8 cellular contexts compared by ENCODE assay signal in genomic region chr4:139229534-139230039, GRCh38. TPM values are rescaled to one million over a fixed set of nuclear protein-coding genes. Genes with fewer than 3 reads are reported as not detected.
A peak's percentile ranks its signal among the peaks of the same experiment; 100 is the strongest.
DNase-seq lines count a peak whose midpoint lies in the region; ATAC-seq, FAIRE-seq and TF ChIP-seq lines count a peak whose summit lies in the region.

No MANE protein-coding gene starts in this region.

- WGBS in pancreas, 2 donors = 29 to 30% methylated on average over 3 of the region's 3 CpGs
- 27 to 32% methylated on average over 3 of the region's 3 CpGs for WGBS in lower leg skin, 2 donors

- no peak overlapping the region for H3K4me3 ChIP-seq in pancreas
- no peak overlapping the region for H3K4me3 ChIP-seq in lower leg skin (ENCODE audit: low read depth, poor library complexity, severe bottlenecking)

- no peaks in the 10 kb centered on the region for H3K4me1 ChIP-seq in pancreas

- ATAC-seq in GM18519 (IDR thresholded peaks at IDR 0.05; ENCODE audit: low FRiP score, unreplicated experiment) (peak; percentile 76), pancreas (peak; percentile 58 to 89 (median 86)), HG02970 (IDR thresholded peaks at IDR 0.05; ENCODE audit: low FRiP score, unreplicated experiment) (no peak)

- TF ChIP-seq CTCF in pancreas (IDR thresholded peaks at IDR 0.05) = peak; percentile 32 to 73 (median 58)
- TF ChIP-seq CTCF in lower leg skin (IDR thresholded peaks at IDR 0.05) = no peak

- no peaks in the 10 kb centered on the region for H3K36me3 ChIP-seq in pancreas

- no peaks in the 10 kb centered on the region for H3K27me3 ChIP-seq in pancreas

- FAIRE-seq in pancreas (lab: Jason Lieb, UNC) = peak; percentile 97

- H3K9me3 ChIP-seq in pancreas = no peaks in the 10 kb centered on the region

- intact Hi-C loops in pancreas (cut with DNase I) = no loop called here
- intact Hi-C loops in lower leg skin (cut with DNase I; ENCODE audit: low total_unique reads) = loop anchor here (5.0 kb wide), 1 partner anchor 68 kb away; no protein-coding TSS in a partner anchor

- no peak for TF ChIP-seq POLR2A in lower leg skin (IDR thresholded peaks at IDR 0.05)

- DNase-seq in COLO829 (ENCODE audit: low spot score) = peak; percentile 66
- DNase-seq in KG1 (lab: John Stamatoyannopoulos, UW) = peak; percentile 22
- DNase-seq in T1000 (lab: John Stamatoyannopoulos, UW) = peak; percentile 1
- DNase-seq in fibroblast of the conjunctiva (ENCODE audit: low read depth) = peak; percentile 45
- no peak for DNase-seq in pancreas
- no peak for DNase-seq in lower leg skin (ENCODE audit: low spot score in 2 of 2)

- H3K27ac ChIP-seq in pancreas = no peak overlapping the region

RNA-seq across cellular contexts. Expression of gene MGARP, which starts 50.4 kb away (rescaled TPM):
- total RNA-seq in pancreas (under 1 TPM in 2 of 6 donors, not detected in 4; 0.25 TPM), lower leg skin (1 to 10 TPM in 1 of 4 donors, under 1 TPM in 1, not detected in 2; 0.84 to 1.2 TPM)
- polyA plus RNA-seq in pancreas = under 1 TPM; 0.45 to 0.49 TPM

RNA-seq across cellular contexts. Expression of gene ELF2, which starts 52.6 kb away (rescaled TPM):
- total RNA-seq in pancreas (10 to 100 TPM; 16.6 to 31.6 (median 20.1) TPM), lower leg skin (10 to 100 TPM; 37.1 to 54.9 (median 44.7) TPM)
- polyA plus RNA-seq in pancreas = 10 to 100 TPM in 1 of 2 donors, 1 to 10 TPM in 1; 9.0 to 14.9 TPM

Comparison
In these comparisons a context has a peak if more than half of its experiments do, and no peak if none do; other contexts are left out.
1. DNase-seq: peak in COLO829 (single experiment), KG1 (single experiment), T1000 (single experiment) and fibroblast of the conjunctiva (single experiment); none in pancreas (0 of 6) and lower leg skin (0 of 2).
2. CTCF ChIP-seq: peak in pancreas (4 of 4); none in lower leg skin (0 of 3).